Comparison of ENCODE assay signal across 9 cellular contexts in the genomic region with DNA sequence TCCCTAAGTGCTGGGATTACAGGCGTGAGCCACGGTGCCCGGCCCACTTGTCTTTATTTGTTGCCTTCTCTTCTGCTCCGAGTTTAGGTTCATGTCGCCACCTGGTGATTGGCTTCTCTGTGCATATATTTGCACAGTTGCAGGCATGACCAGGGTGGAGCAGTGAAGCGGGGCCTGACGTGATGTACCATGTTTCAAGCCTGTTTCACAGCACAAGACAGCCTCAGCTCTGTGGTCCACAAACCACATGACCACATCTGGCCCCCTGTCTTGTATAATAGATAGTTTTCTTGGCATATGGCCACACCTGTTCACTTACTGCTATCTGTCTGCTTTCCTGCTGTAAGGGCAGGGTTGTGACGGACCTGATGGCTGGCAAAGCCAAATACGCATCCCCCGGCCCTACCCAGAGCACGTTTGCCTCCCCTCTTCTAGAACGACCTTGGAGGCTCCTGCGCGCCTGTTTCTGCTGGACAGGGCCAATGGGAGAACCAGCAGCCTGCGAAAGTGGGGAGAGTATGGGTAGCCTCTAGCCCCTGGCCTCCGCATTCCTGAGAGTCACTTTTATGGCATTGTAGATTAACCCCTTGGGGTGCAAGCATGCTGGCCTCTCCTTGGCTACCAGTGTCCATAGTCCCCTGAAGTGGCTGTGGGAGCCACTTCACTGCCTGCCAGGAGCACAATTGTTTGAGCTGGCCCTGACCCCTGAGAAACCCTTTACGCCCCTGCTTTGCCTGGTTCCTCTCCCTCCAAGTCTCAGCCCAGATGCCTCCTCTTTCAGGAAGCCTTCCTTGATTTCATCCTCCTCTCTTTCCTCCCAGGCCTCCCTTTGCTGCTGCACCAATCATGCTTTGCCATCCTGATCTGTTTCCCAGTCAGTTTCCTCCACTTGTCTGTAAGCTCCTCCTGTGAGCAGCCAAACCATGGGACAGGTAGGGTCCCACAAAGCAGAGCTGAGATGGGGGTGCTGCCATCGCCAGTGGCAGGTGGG. TPM values are rescaled to one million over a fixed set of nuclear protein-coding genes. Genes with fewer than 3 reads are reported as not detected.
DNase-seq lines count a peak whose midpoint lies in the region; ATAC-seq, FAIRE-seq and TF ChIP-seq lines count a peak whose summit lies in the region.
"Had no signal": no experiment of that assay in that cellular context is flagged by ENCODE, and none has a peak within 500 bp of the region (broad histone marks: within the 10 kb centered on the region; RNA-seq: fewer than 3 reads in every experiment).

No MANE protein-coding gene starts in this region.

- TF ChIP-seq CTCF in brain (conservative IDR thresholded peaks at IDR 0.05), result peak; percentile 32 to 57

- H3K4me1 Mint-ChIP-seq in brain (peaks cover 10% of the 10 kb centered on the region), memory B cell (peaks cover 25% of the 10 kb centered on the region)

- peak; percentile 84 for ATAC-seq in GM19463 (IDR thresholded peaks at IDR 0.05; ENCODE audit: unreplicated experiment)
- ATAC-seq in HG03432 (IDR thresholded peaks at IDR 0.05; ENCODE audit: unreplicated experiment), result peak; percentile 86
- ATAC-seq in memory B cell (ENCODE audit: low read depth), result peak; percentile 99

- peak; percentile 26 for DNase-seq in NCI-H82 (lab: John Stamatoyannopoulos, UW)
- DNase-seq in NCI-H82 treated with DMSO at 0.1 percent for 48 hours (lab: John Stamatoyannopoulos, UW; ENCODE audit: unreplicated experiment), result no peak
- peak; percentile 20 for DNase-seq in NCI-H524 treated with DMSO at 0.1 percent for 48 hours (lab: John Stamatoyannopoulos, UW)
- peak; percentile 59 to 66 for DNase-seq in memory B cell (ENCODE audit: low spot score in 2 of 2)
- no peak for DNase-seq in urothelium cell line (ENCODE audit: low spot score)

- no peak for FAIRE-seq in urothelium cell line (lab: Jason Lieb, UNC)

- H3K27ac Mint-ChIP-seq in brain (peak overlapping the region in 3 of 5 experiments; percentile 20 to 59 (median 40)), memory B cell (peak overlapping the region; percentile 68)
- H3K27ac Mint-ChIP-seq: activated naive CD4-positive, alpha-beta T cell treated with anti-CD3 and anti-CD28 coated beads, Interleukin-2, amount 50 U/mL, for 24 hours had no signal

- H3K9me3 Mint-ChIP-seq in brain (peaks cover 0 to 4% (median 0%) of the 10 kb centered on the region in 5 experiments), memory B cell (no peaks in the 10 kb centered on the region)
- H3K9me3 Mint-ChIP-seq: activated naive CD4-positive, alpha-beta T cell treated with anti-CD3 and anti-CD28 coated beads, Interleukin-2, amount 50 U/mL, for 24 hours had no signal

- H3K27me3 Mint-ChIP-seq in brain (peaks cover 12% of the 10 kb centered on the region), memory B cell (peaks cover 11% of the 10 kb centered on the region)
- H3K27me3 Mint-ChIP-seq: activated naive CD4-positive, alpha-beta T cell treated with anti-CD3 and anti-CD28 coated beads, Interleukin-2, amount 50 U/mL, for 24 hours had no signal

- H3K36me3 Mint-ChIP-seq in brain, result no peaks in the 10 kb centered on the region
- H3K36me3 Mint-ChIP-seq in memory B cell, result no peaks in the 10 kb centered on the region
- H3K36me3 Mint-ChIP-seq: activated naive CD4-positive, alpha-beta T cell treated with anti-CD3 and anti-CD28 coated beads, Interleukin-2, amount 50 U/mL, for 24 hours had no signal

- H3K4me3 Mint-ChIP-seq in brain, result no peak overlapping the region
- no peak overlapping the region for H3K4me3 Mint-ChIP-seq in memory B cell
- H3K4me3 Mint-ChIP-seq: activated naive CD4-positive, alpha-beta T cell treated with anti-CD3 and anti-CD28 coated beads, Interleukin-2, amount 50 U/mL, for 24 hours had no signal

RNA-seq across cellular contexts. Expression of gene SH3TC1, which starts 6.0 kb away (rescaled TPM):
- 2.8 TPM for polyA plus RNA-seq in brain (ENCODE audit: insufficient read depth, low read depth, low replicate concordance)

RNA-seq across cellular contexts. Expression of gene ABLIM2, which starts 34.4 kb away (rescaled TPM):
- polyA plus RNA-seq in brain (ENCODE audit: insufficient read depth, low read depth, low replicate concordance), result 33.5 TPM

Comparison
In these comparisons a context has a peak if more than half of its experiments do, and no peak if none do; other contexts are left out.
1. DNase-seq: peak in NCI-H82 (single experiment), NCI-H524 treated with DMSO at 0.1 percent for 48 hours (single experiment) and memory B cell (2 of 2); none in NCI-H82 treated with DMSO at 0.1 percent for 48 hours (single experiment) and urothelium cell line (single experiment).
2. Peak in every context shown above with its lines, with median percentiles within 50 percentile points of each other: ATAC-seq.